ENCODE assay signal across 2 cellular contexts in genomic region chr6:27222971-27223370, GRCh38. TPM values are rescaled to one million over a fixed set of nuclear protein-coding genes. Genes with fewer than 3 reads are reported as not detected.
"Had no signal": no experiment of that assay in that cellular context is flagged by ENCODE, and none has a peak within 500 bp of the region (broad histone marks: within the 10 kb centered on the region; RNA-seq: fewer than 3 reads in every experiment).

No MANE protein-coding gene starts in this region.

RNA-seq across cellular contexts. Expression of gene PRSS16, which starts 24.5 kb away (rescaled TPM):
- total RNA-seq: HT1080, IMR-90 had no signal
